8 cellular contexts compared by ENCODE assay signal in the genomic region with DNA sequence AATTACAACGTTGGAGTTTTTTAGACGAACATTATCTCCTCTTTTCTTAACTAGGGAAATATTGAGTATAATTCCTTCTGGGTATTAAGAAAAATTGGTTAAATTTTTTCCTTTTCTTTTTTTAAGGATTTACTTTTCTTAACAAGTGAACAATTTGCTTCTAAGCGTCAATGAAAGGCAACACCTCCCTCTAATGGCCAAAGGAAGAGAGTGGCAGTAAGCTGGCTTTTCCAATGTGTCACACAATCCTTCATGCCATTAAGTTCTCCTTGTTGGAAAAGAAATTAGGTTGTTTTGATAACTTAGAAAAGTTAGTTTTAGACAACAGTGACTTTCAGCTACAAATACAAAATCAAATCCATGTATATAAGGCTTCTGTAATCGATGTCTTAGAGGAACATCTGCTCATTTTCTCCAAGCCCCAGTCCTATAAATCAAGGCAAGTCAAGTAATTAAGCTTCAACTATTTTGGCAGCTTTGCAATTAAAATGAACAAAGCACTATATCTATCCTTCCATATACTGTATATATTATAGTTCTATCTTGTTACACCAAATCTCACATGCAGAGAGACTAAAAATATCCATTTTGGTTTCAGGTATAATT.
DNase-seq lines count a peak whose midpoint lies in the region; ATAC-seq and TF ChIP-seq lines count a peak whose summit lies in the region.

No MANE protein-coding gene starts in this region.

- no peaks in the 10 kb centered on the region for H3K27me3 ChIP-seq in cardiac muscle cell
- no peaks in the 10 kb centered on the region for H3K27me3 ChIP-seq in mesenchymal stem cell (ENCODE audit: control insufficient read depth in 1 of 2, insufficient read depth in 1 of 2, low read length in 2 of 2)

- no peak overlapping the region for H3K14ac ChIP-seq in mesenchymal stem cell (ENCODE audit: low read length in 2 of 2)

- H3K9ac ChIP-seq in mesenchymal stem cell (ENCODE audit: low read length): peak overlapping the region; percentile 41

- ATAC-seq in Right ventricle myocardium inferior: no peak
- no peak for ATAC-seq in HG03342 (IDR thresholded peaks at IDR 0.05; ENCODE audit: unreplicated experiment)
- no peak for ATAC-seq in HG03457 (IDR thresholded peaks at IDR 0.05; ENCODE audit: unreplicated experiment)
- no peak for ATAC-seq in GM19395 (IDR thresholded peaks at IDR 0.05; ENCODE audit: unreplicated experiment)

- no peaks in the 10 kb centered on the region for H3K9me3 ChIP-seq in cardiac muscle cell (ENCODE audit: low read depth)
- no peaks in the 10 kb centered on the region for H3K9me3 ChIP-seq in mesenchymal stem cell (ENCODE audit: control insufficient read depth, low read length)

- no peak overlapping the region for H3K23ac ChIP-seq in mesenchymal stem cell (ENCODE audit: low read length in 2 of 2)

- peak; percentile 87 for TF ChIP-seq CTCF in cardiac muscle cell (IDR thresholded peaks at IDR 0.05; ENCODE audit: low read depth, low read length)
- TF ChIP-seq CTCF in choroid plexus epithelial cell (conservative IDR thresholded peaks at IDR 0.05; ENCODE audit: low read depth, low read length): peak; percentile 86

- no peak overlapping the region for H2BK5ac ChIP-seq in mesenchymal stem cell (ENCODE audit: low read depth, low read length, poor library complexity, severe bottlenecking)

- H4K8ac ChIP-seq in mesenchymal stem cell (ENCODE audit: low read length): no peak overlapping the region

- no peak overlapping the region for H2AK5ac ChIP-seq in mesenchymal stem cell (ENCODE audit: low read length, severe bottlenecking)

- no peak overlapping the region for H3K4me2 ChIP-seq in mesenchymal stem cell (ENCODE audit: low read length, poor library complexity, severe bottlenecking)

- intact Hi-C loops in Right ventricle myocardium inferior (cut with DNase I): loop anchor here (5.0 kb wide), 1 partner anchor 615 kb away; no protein-coding TSS in a partner anchor

- H3K4me3 ChIP-seq in cardiac muscle cell: no peak overlapping the region
- no peak overlapping the region for H3K4me3 ChIP-seq in choroid plexus epithelial cell (ENCODE audit: low read depth, low read length)
- no peak overlapping the region for H3K4me3 ChIP-seq in mesenchymal stem cell (ENCODE audit: insufficient read depth in 1 of 2, low read depth in 1 of 2, low read length in 2 of 2)

- no peak overlapping the region for H4K91ac ChIP-seq in mesenchymal stem cell (ENCODE audit: low read length)

- H3K18ac ChIP-seq in mesenchymal stem cell (ENCODE audit: low read depth in 1 of 2, low read length in 2 of 2): no peak overlapping the region

- no peak overlapping the region for H2AFZ ChIP-seq in mesenchymal stem cell (ENCODE audit: low read depth, low read length)

- peak; percentile 53 to 71 for DNase-seq in cardiac muscle cell (ENCODE audit: low read depth in 1 of 2, low spot score in 1 of 2)
- DNase-seq in Right ventricle myocardium inferior (ENCODE audit: missing footprints): no peak
- DNase-seq in NCI-H446 (lab: John Stamatoyannopoulos, UW): peak; percentile 28 to 69
- DNase-seq in choroid plexus epithelial cell (ENCODE audit: low read depth): peak; percentile 71
- peak; percentile 75 for DNase-seq in mesenchymal stem cell

- no peaks in the 10 kb centered on the region for H3K4me1 ChIP-seq in cardiac muscle cell (ENCODE audit: low read depth)
- H3K4me1 ChIP-seq in mesenchymal stem cell (ENCODE audit: control insufficient read depth, insufficient read depth, low read depth, low read length): no peaks in the 10 kb centered on the region

- 42% methylated on average over 2 of the region's 4 CpGs for WGBS in mesenchymal stem cell

- H2BK12ac ChIP-seq in mesenchymal stem cell (ENCODE audit: low read length in 2 of 2): no peak overlapping the region

- no peak overlapping the region for H2BK15ac ChIP-seq in mesenchymal stem cell (ENCODE audit: low read depth, poor library complexity, severe bottlenecking)

- H3K27ac ChIP-seq in cardiac muscle cell (no peak overlapping the region), mesenchymal stem cell (ENCODE audit: low read length, poor library complexity, severe bottlenecking) (no peak overlapping the region)

- H3K4ac ChIP-seq in mesenchymal stem cell (ENCODE audit: low read depth in 1 of 2, low read length in 2 of 2): no peak overlapping the region

- no peaks in the 10 kb centered on the region for H3K79me1 ChIP-seq in mesenchymal stem cell (replicated peaks; ENCODE audit: low read length, poor library complexity, severe bottlenecking)

- H2BK120ac ChIP-seq in mesenchymal stem cell (ENCODE audit: low read depth, low read length): no peak overlapping the region

- H3K36me3 ChIP-seq in cardiac muscle cell (peaks cover 7% of the 10 kb centered on the region), mesenchymal stem cell (ENCODE audit: control insufficient read depth in 1 of 2, insufficient read depth in 2 of 2, low read depth in 1 of 2, low read length in 2 of 2) (peaks cover 4 to 63% of the 10 kb centered on the region in 2 experiments)
